Comparison of ENCODE assay signal across 1 cellular context in genomic region chr1:109080441-109081082, GRCh38.
TF ChIP-seq lines count a peak whose summit lies in the region.

No MANE protein-coding gene starts in this region.

TF ChIP-seq in K562, 482 proteins besides CTCF, POLR2A, EP300 and RAD21 (continued from another document):
- TF ChIP-seq TRIM28 (IDR thresholded peaks at IDR 0.05) (0 out of 2 replicates have a peak, but pooled peaks have one; percentile 62), SMARCA4 (IDR thresholded peaks at IDR 0.05) (peak; percentile 25; the same call in 1 of the 2 replicates), RFX7 (CRISPR knock-in tag; IDR thresholded peaks at IDR 0.05) (no peak), ZC3H4 (CRISPR knock-in tag; IDR thresholded peaks at IDR 0.05; ENCODE audit: borderline replicate concordance) (no peak), HDAC3 (IDR thresholded peaks at IDR 0.05; ENCODE audit: borderline replicate concordance, partially characterized antibody) (no peak), MED1 (CRISPR knock-in tag; IDR thresholded peaks at IDR 0.05; ENCODE audit: borderline replicate concordance) (no peak), RHOXF2B (CRISPR knock-in tag; conservative IDR thresholded peaks at IDR 0.05) (no peak), TSC22D4 (tag; IDR thresholded peaks at IDR 0.05) (no peak), LARP7 (IDR thresholded peaks at IDR 0.05) (0 out of 2 replicates have a peak, but pooled peaks have one; percentile 70), GATAD2B (IDR thresholded peaks at IDR 0.05; ENCODE audit: borderline replicate concordance) (no peak), HDAC1 (IDR thresholded peaks at IDR 0.05) (0 out of 4 replicates have a peak, but pooled peaks of 1 of the 2 experiments have one; percentile 28), ZNF717 (CRISPR knock-in tag; IDR thresholded peaks at IDR 0.05) (no peak), TFE3 (CRISPR knock-in tag; IDR thresholded peaks at IDR 0.05) (no peak), ZNF324 (CRISPR knock-in tag; IDR thresholded peaks at IDR 0.05) (no peak), ID3 (CRISPR knock-in tag; IDR thresholded peaks at IDR 0.05) (no peak), ID3 (tag; IDR thresholded peaks at IDR 0.05) (no peak), ZNF184 (CRISPR knock-in tag; IDR thresholded peaks at IDR 0.05) (no peak), TOE1 (IDR thresholded peaks at IDR 0.05; ENCODE audit: borderline replicate concordance) (no peak), TOE1 (CRISPR knock-in tag; IDR thresholded peaks at IDR 0.05; ENCODE audit: borderline replicate concordance, low read depth) (no peak), SOX6 (IDR thresholded peaks at IDR 0.05) (no peak), ZBTB5 (IDR thresholded peaks at IDR 0.05) (0 out of 2 replicates have a peak, but pooled peaks have one; percentile 48), ZNF280B (CRISPR knock-in tag; IDR thresholded peaks at IDR 0.05) (no peak), MTA1 (IDR thresholded peaks at IDR 0.05; ENCODE audit: borderline replicate concordance) (peak; percentile 51; the same call in 1 of the 2 replicates), MAFF (IDR thresholded peaks at IDR 0.05; ENCODE audit: low read length) (no peak), SAFB2 (IDR thresholded peaks at IDR 0.05; ENCODE audit: borderline replicate concordance, low read depth, low read length, severe bottlenecking) (no peak), ZNF408 (CRISPR knock-in tag; IDR thresholded peaks at IDR 0.05; ENCODE audit: low read depth) (no peak), TCF7 (IDR thresholded peaks at IDR 0.05; ENCODE audit: borderline replicate concordance) (no peak), FOXJ3 (CRISPR knock-in tag; IDR thresholded peaks at IDR 0.05) (no peak), GABPA (tag; conservative IDR thresholded peaks at IDR 0.05; ENCODE audit: low read depth) (no peak)
- TF ChIP-seq, protein P1, sequence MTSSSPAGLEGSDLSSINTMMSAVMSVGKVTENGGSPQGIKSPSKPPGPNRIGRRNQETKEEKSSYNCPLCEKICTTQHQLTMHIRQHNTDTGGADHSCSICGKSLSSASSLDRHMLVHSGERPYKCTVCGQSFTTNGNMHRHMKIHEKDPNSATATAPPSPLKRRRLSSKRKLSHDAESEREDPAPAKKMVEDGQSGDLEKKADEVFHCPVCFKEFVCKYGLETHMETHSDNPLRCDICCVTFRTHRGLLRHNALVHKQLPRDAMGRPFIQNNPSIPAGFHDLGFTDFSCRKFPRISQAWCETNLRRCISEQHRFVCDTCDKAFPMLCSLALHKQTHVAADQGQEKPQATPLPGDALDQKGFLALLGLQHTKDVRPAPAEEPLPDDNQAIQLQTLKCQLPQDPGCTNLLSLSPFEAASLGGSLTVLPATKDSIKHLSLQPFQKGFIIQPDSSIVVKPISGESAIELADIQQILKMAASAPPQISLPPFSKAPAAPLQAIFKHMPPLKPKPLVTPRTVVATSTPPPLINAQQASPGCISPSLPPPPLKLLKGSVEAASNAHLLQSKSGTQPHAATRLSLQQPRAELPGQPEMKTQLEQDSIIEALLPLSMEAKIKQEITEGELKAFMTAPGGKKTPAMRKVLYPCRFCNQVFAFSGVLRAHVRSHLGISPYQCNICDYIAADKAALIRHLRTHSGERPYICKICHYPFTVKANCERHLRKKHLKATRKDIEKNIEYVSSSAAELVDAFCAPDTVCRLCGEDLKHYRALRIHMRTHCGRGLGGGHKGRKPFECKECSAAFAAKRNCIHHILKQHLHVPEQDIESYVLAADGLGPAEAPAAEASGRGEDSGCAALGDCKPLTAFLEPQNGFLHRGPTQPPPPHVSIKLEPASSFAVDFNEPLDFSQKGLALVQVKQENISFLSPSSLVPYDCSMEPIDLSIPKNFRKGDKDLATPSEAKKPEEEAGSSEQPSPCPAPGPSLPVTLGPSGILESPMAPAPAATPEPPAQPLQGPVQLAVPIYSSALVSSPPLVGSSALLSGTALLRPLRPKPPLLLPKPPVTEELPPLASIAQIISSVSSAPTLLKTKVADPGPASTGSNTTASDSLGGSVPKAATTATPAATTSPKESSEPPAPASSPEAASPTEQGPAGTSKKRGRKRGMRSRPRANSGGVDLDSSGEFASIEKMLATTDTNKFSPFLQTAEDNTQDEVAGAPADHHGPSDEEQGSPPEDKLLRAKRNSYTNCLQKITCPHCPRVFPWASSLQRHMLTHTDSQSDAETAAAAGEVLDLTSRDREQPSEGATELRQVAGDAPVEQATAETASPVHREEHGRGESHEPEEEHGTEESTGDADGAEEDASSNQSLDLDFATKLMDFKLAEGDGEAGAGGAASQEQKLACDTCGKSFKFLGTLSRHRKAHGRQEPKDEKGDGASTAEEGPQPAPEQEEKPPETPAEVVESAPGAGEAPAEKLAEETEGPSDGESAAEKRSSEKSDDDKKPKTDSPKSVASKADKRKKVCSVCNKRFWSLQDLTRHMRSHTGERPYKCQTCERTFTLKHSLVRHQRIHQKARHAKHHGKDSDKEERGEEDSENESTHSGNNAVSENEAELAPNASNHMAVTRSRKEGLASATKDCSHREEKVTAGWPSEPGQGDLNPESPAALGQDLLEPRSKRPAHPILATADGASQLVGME (CRISPR knock-in tag; IDR thresholded peaks at IDR 0.05) = no peak
- TF ChIP-seq, protein P2, sequence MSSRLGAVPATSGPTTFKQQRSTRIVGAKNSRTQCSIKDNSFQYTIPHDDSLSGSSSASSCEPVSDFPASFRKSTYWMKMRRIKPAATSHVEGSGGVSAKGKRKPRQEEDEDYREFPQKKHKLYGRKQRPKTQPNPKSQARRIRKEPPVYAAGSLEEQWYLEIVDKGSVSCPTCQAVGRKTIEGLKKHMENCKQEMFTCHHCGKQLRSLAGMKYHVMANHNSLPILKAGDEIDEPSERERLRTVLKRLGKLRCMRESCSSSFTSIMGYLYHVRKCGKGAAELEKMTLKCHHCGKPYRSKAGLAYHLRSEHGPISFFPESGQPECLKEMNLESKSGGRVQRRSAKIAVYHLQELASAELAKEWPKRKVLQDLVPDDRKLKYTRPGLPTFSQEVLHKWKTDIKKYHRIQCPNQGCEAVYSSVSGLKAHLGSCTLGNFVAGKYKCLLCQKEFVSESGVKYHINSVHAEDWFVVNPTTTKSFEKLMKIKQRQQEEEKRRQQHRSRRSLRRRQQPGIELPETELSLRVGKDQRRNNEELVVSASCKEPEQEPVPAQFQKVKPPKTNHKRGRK (tag; IDR thresholded peaks at IDR 0.05) = peak; percentile 91
- TF ChIP-seq, protein P3, sequence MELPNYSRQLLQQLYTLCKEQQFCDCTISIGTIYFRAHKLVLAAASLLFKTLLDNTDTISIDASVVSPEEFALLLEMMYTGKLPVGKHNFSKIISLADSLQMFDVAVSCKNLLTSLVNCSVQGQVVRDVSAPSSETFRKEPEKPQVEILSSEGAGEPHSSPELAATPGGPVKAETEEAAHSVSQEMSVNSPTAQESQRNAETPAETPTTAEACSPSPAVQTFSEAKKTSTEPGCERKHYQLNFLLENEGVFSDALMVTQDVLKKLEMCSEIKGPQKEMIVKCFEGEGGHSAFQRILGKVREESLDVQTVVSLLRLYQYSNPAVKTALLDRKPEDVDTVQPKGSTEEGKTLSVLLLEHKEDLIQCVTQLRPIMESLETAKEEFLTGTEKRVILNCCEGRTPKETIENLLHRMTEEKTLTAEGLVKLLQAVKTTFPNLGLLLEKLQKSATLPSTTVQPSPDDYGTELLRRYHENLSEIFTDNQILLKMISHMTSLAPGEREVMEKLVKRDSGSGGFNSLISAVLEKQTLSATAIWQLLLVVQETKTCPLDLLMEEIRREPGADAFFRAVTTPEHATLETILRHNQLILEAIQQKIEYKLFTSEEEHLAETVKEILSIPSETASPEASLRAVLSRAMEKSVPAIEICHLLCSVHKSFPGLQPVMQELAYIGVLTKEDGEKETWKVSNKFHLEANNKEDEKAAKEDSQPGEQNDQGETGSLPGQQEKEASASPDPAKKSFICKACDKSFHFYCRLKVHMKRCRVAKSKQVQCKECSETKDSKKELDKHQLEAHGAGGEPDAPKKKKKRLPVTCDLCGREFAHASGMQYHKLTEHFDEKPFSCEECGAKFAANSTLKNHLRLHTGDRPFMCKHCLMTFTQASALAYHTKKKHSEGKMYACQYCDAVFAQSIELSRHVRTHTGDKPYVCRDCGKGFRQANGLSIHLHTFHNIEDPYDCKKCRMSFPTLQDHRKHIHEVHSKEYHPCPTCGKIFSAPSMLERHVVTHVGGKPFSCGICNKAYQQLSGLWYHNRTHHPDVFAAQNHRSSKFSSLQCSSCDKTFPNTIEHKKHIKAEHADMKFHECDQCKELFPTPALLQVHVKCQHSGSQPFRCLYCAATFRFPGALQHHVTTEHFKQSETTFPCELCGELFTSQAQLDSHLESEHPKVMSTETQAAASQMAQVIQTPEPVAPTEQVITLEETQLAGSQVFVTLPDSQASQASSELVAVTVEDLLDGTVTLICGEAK (IDR thresholded peaks at IDR 0.05) = 0 out of 2 replicates have a peak, but pooled peaks have one; percentile 39
- TF ChIP-seq, protein P3 (CRISPR knock-in tag; IDR thresholded peaks at IDR 0.05) = no peak
